Comparison of ENCODE assay signal across 1 cellular context in the genomic region with DNA sequence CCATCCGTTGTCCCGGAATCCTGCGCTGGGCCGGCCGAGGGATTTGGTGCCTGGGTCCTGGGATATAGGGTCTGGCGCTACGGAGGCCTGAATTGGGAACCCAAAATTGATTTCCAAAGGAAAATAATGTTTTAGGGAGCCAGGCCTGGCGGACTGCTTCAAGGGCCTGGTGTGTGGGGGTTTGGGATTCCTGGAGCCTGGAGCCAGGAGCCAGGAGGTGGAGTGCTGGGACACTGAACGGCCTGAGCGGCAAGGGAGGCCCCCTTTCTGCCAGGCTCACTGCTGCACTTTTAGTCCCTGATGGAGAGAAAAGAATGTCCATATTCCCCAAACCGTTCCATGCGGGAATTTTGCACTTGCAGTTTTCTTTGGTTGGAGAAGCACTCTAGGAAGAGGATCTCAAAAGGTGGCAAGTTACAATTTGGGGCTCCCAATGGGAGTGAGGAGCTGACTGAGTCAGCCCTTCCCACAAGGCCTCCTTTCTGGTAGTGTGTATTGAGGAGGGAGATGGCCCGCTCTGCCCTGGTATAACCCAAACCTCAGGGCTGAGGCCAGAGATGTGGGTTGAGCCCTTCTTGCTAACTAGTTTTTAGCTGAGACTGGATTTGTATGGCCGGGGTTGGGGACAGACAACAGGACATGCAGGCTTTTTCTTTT.
TF ChIP-seq lines count a peak whose summit lies in the region.

No MANE protein-coding gene starts in this region.

TF ChIP-seq in SK-N-SH, 30 proteins besides CTCF, POLR2A, EP300 and RAD21 (continued from another document):
- TF ChIP-seq, protein P1, sequence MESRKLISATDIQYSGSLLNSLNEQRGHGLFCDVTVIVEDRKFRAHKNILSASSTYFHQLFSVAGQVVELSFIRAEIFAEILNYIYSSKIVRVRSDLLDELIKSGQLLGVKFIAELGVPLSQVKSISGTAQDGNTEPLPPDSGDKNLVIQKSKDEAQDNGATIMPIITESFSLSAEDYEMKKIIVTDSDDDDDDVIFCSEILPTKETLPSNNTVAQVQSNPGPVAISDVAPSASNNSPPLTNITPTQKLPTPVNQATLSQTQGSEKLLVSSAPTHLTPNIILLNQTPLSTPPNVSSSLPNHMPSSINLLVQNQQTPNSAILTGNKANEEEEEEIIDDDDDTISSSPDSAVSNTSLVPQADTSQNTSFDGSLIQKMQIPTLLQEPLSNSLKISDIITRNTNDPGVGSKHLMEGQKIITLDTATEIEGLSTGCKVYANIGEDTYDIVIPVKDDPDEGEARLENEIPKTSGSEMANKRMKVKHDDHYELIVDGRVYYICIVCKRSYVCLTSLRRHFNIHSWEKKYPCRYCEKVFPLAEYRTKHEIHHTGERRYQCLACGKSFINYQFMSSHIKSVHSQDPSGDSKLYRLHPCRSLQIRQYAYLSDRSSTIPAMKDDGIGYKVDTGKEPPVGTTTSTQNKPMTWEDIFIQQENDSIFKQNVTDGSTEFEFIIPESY (IDR thresholded peaks at IDR 0.05; ENCODE audit: borderline replicate concordance, low read depth): no peak
